Comparison of ENCODE assay signal across 9 cellular contexts in genomic region chr14:88323520-88324199, GRCh38. TPM values are rescaled to one million over a fixed set of nuclear protein-coding genes. Genes with fewer than 3 reads are reported as not detected.
DNase-seq lines count a peak whose midpoint lies in the region; ATAC-seq and TF ChIP-seq lines count a peak whose summit lies in the region.
"Had no signal": no experiment of that assay in that cellular context is flagged by ENCODE, and none has a peak within 500 bp of the region (broad histone marks: within the 10 kb centered on the region; RNA-seq: fewer than 3 reads in every experiment).

No MANE protein-coding gene starts in this region.

- TF ChIP-seq EP300 in transverse colon (IDR thresholded peaks at IDR 0.05; ENCODE audit: low read depth), result no peak

- H3K9me3 ChIP-seq in right atrium auricular region (peaks cover 0 to 4% of the 10 kb centered on the region in 2 donors), transverse colon (no peaks in the 10 kb centered on the region)

- H3K4me1 ChIP-seq in right atrium auricular region, result peaks cover 0 to 23% of the 10 kb centered on the region in 2 donors
- peaks cover 16% of the 10 kb centered on the region; the same call in 1 of the 2 replicates for H3K4me1 ChIP-seq in GM23338 (ENCODE audit: insufficient read depth)
- H3K4me1 ChIP-seq in transverse colon, result peaks cover 0 to 16% (median 8%) of the 10 kb centered on the region in 4 donors

- intact Hi-C loops in left ventricle myocardium superior (cut with micrococcal nuclease) (no loop called here), transverse colon (cut with DNase I; ENCODE audit: low total_unique reads) (no loop called here)

- H4K20me1 ChIP-seq in GM23338 (replicated peaks; ENCODE audit: insufficient read depth), result no peaks in the 10 kb centered on the region

- peak overlapping the region; percentile 98 for H2AFZ ChIP-seq in GM23338

- H3K79me2 ChIP-seq in GM23338 (replicated peaks; ENCODE audit: insufficient read depth), result no peaks in the 10 kb centered on the region

- H3K4me3 ChIP-seq in right atrium auricular region, result peak overlapping the region in 1 of 2 donors; percentile 41
- H3K4me3 ChIP-seq in GM23338, result peak overlapping the region; percentile 85
- peak overlapping the region in 3 of 4 donors; percentile 15 to 44 (median 33) for H3K4me3 ChIP-seq in transverse colon

- H3K4me2 ChIP-seq in GM23338, result peak overlapping the region; percentile 94

- H3K9me3 Mint-ChIP-seq in GM23338 (peaks cover 6% of the 10 kb centered on the region; the same call in 2 of the 3 replicates), immature natural killer cell (peaks cover 0 to 2% (median 0%) of the 10 kb centered on the region in 6 donors)
- H3K9me3 Mint-ChIP-seq in activated CD8-positive, alpha-beta T cell treated with anti-CD3 and anti-CD28 coated beads, Interleukin-2, amount 10 ng/mL, durations not matched to agents 7 days and 5 days (ENCODE audit: insufficient read depth), result no peaks in the 10 kb centered on the region

- peaks cover 9% of the 10 kb centered on the region; the same call in 1 of the 2 replicates for H3F3A ChIP-seq in GM23338 (replicated peaks; ENCODE audit: low read depth)

- no peak for ATAC-seq in left ventricle myocardium superior
- peak; percentile 51 for ATAC-seq in GM23338
- peak; percentile 57 for ATAC-seq in activated CD8-positive, alpha-beta T cell treated with anti-CD3 and anti-CD28 coated beads, Interleukin-2, amount 10 ng/mL, durations not matched to agents 7 days and 5 days

- H3K36me3 ChIP-seq in right atrium auricular region, result no peaks in the 10 kb centered on the region
- H3K36me3 ChIP-seq in GM23338 (ENCODE audit: insufficient read depth), result no peaks in the 10 kb centered on the region
- no peaks in the 10 kb centered on the region for H3K36me3 ChIP-seq in transverse colon

- no peak for TF ChIP-seq POLR2A in transverse colon (IDR thresholded peaks at IDR 0.05)

- H3K27me3 Mint-ChIP-seq in GM23338 (ENCODE audit: insufficient read depth, low read depth, poor library complexity) (peaks cover 49% of the 10 kb centered on the region), immature natural killer cell (ENCODE audit: low read depth in 3 of 3) (peaks cover 16 to 30% (median 28%) of the 10 kb centered on the region in 3 donors)
- peaks cover 44% of the 10 kb centered on the region for H3K27me3 Mint-ChIP-seq in activated CD8-positive, alpha-beta T cell treated with anti-CD3 and anti-CD28 coated beads, Interleukin-2, amount 10 ng/mL, durations not matched to agents 7 days and 5 days (ENCODE audit: low read depth)

- DNase-seq in left ventricle myocardium superior (peak; percentile 23), right atrium auricular region (ENCODE audit: low spot score) (no peak), GM23338 (ENCODE audit: low spot score) (peak; percentile 69), Kasumi-1 (lab: John Stamatoyannopoulos, UW) (peak; percentile 30), immature natural killer cell (no peak), transverse colon (no peak), RPMI8226 (no peak)
- DNase-seq in activated CD8-positive, alpha-beta T cell treated with anti-CD3 and anti-CD28 coated beads, Interleukin-2, amount 10 ng/mL, durations not matched to agents 7 days and 5 days, result no peak

- no peaks in the 10 kb centered on the region for H3K36me3 Mint-ChIP-seq in GM23338 (ENCODE audit: low read depth)
- no peaks in the 10 kb centered on the region for H3K36me3 Mint-ChIP-seq in activated CD8-positive, alpha-beta T cell treated with anti-CD3 and anti-CD28 coated beads, Interleukin-2, amount 10 ng/mL, durations not matched to agents 7 days and 5 days (ENCODE audit: low read depth)
- H3K36me3 Mint-ChIP-seq in immature natural killer cell, result no peaks in the 10 kb centered on the region

- H3K4me3 Mint-ChIP-seq in GM23338 (peak overlapping the region; percentile 90; the same call in 2 of the 3 replicates), immature natural killer cell (peak overlapping the region in 3 of 5 donors; percentile 1 to 41 (median 22))
- peak overlapping the region; percentile 57 for H3K4me3 Mint-ChIP-seq in activated CD8-positive, alpha-beta T cell treated with anti-CD3 and anti-CD28 coated beads, Interleukin-2, amount 10 ng/mL, durations not matched to agents 7 days and 5 days

- peaks cover 8 to 13% of the 10 kb centered on the region in 2 donors for H3K27me3 ChIP-seq in right atrium auricular region
- H3K27me3 ChIP-seq in GM23338 (ENCODE audit: insufficient read depth), result peaks cover 97% of the 10 kb centered on the region
- peaks cover 99% of the 10 kb centered on the region for H3K27me3 ChIP-seq in transverse colon

- peaks cover 18% of the 10 kb centered on the region for H3K4me1 Mint-ChIP-seq in GM23338
- peaks cover 8% of the 10 kb centered on the region for H3K4me1 Mint-ChIP-seq in activated CD8-positive, alpha-beta T cell treated with anti-CD3 and anti-CD28 coated beads, Interleukin-2, amount 10 ng/mL, durations not matched to agents 7 days and 5 days (ENCODE audit: low read depth)
- peaks cover 0 to 4% of the 10 kb centered on the region in 2 donors for H3K4me1 Mint-ChIP-seq in immature natural killer cell

- CTCF ChIA-PET in activated CD8-positive, alpha-beta T cell treated with anti-CD3 and anti-CD28 coated beads, Interleukin-2, amount 10 ng/mL, durations not matched to agents 7 days and 5 days (lab: Charles Lee), result no interaction called here

- no peak overlapping the region for H3K27ac ChIP-seq in right atrium auricular region
- H3K27ac ChIP-seq in GM23338 (ENCODE audit: low read depth), result no peak overlapping the region
- no peak overlapping the region for H3K27ac ChIP-seq in transverse colon
- H3K27ac ChIP-seq: epithelial cell of prostate had no signal

- H3K27ac Mint-ChIP-seq in GM23338 (no peak overlapping the region), immature natural killer cell (no peak overlapping the region)
- H3K27ac Mint-ChIP-seq in activated CD8-positive, alpha-beta T cell treated with anti-CD3 and anti-CD28 coated beads, Interleukin-2, amount 10 ng/mL, durations not matched to agents 7 days and 5 days, result no peak overlapping the region

- in situ Hi-C loops in transverse colon (cut with MboI; ENCODE audit: low pct_ligation_motif_present in 1 of 4, low pct_unique_long_range_greater_than_20kb in 1 of 4, low sequenced_read_pairs in 3 of 4), result no loop called here

- no peaks in the 10 kb centered on the region for H3K9me2 ChIP-seq in GM23338 (ENCODE audit: insufficient read depth)

- TF ChIP-seq CTCF in right atrium auricular region (IDR thresholded peaks at IDR 0.05) (no peak), GM23338 (conservative IDR thresholded peaks at IDR 0.05; ENCODE audit: low read depth in 2 of 2) (no peak), transverse colon (IDR thresholded peaks at IDR 0.05) (no peak)

- WGBS in transverse colon (ENCODE audit: low coverage in 1 of 2), 2 donors, result 0 to 1% methylated on average over 4 to 48 of the region's 70 CpGs

- POLR2A ChIA-PET in activated CD8-positive, alpha-beta T cell treated with anti-CD3 and anti-CD28 coated beads, Interleukin-2, amount 10 ng/mL, durations not matched to agents 7 days and 5 days (lab: Charles Lee), result no interaction called here

TF ChIP-seq in GM23338, 12 proteins besides CTCF, POLR2A, EP300 and RAD21 (continues in another document):
- no peak for TF ChIP-seq ETS1 (IDR thresholded peaks at IDR 0.05)
- TF ChIP-seq STAT1 (IDR thresholded peaks at IDR 0.05; ENCODE audit: unreplicated experiment), result no peak
- no peak for TF ChIP-seq POLR2AphosphoS5 (IDR thresholded peaks at IDR 0.05; ENCODE audit: low read depth)
- TF ChIP-seq CREB1 (CRISPR knock-in tag; IDR thresholded peaks at IDR 0.05; ENCODE audit: low read depth), result no peak
- no peak for TF ChIP-seq ZNF114 (CRISPR knock-in tag; IDR thresholded peaks at IDR 0.05)
- TF ChIP-seq ZNF331 (CRISPR knock-in tag; IDR thresholded peaks at IDR 0.05; ENCODE audit: low read depth), result no peak
- TF ChIP-seq EZH2 (IDR thresholded peaks at IDR 0.05; ENCODE audit: low read depth, unreplicated experiment), result peak; percentile 83

RNA-seq across cellular contexts. Expression of gene KCNK10, which starts 0.6 kb away (rescaled TPM):
- total RNA-seq in left ventricle myocardium superior, result not detected
- not detected for total RNA-seq in right atrium auricular region
- 1.0 TPM in 2 replicates for total RNA-seq in GM23338 (2014; rRNA removed; shearing (Covaris generic))
- polyA plus RNA-seq in GM23338 (2016; fragmentation: Nextera tagmentation; extraction: Ambion mirVana), result 0.07 and 0.29 TPM in 2 replicates
- total RNA-seq in activated CD8-positive, alpha-beta T cell treated with anti-CD3 and anti-CD28 coated beads, Interleukin-2, amount 10 ng/mL, durations not matched to agents 7 days and 5 days, result not detected
- polyA plus RNA-seq in immature natural killer cell, result not detected
- 1 to 10 TPM; 2.2 to 7.4 (median 3.2) TPM for total RNA-seq in transverse colon

Comparison
In these comparisons a context has a peak if more than half of its experiments do, and no peak if none do; other contexts are left out.
1. DNase-seq: peak in left ventricle myocardium superior (single experiment), GM23338 (single experiment) and Kasumi-1 (2 of 2); none in right atrium auricular region (single experiment), activated CD8-positive, alpha-beta T cell treated with anti-CD3 and anti-CD28 coated beads, Interleukin-2, amount 10 ng/mL, durations not matched to agents 7 days and 5 days (single experiment), immature natural killer cell (0 of 3), transverse colon (single experiment) and RPMI8226 (single experiment).
2. H3K4me3 Mint-ChIP-seq: peak in every context shown above with its lines; median percentile 90 in GM23338; 57 in activated CD8-positive, alpha-beta T cell treated with anti-CD3 and anti-CD28 coated beads, Interleukin-2, amount 10 ng/mL, durations not matched to agents 7 days and 5 days; 22 in immature natural killer cell.